In genomic region chr6:156832166-156832743, GRCh38 we compare ENCODE assay signal across 8 cellular contexts.
DNase-seq lines count a peak whose midpoint lies in the region; ATAC-seq and TF ChIP-seq lines count a peak whose summit lies in the region.

No MANE protein-coding gene starts in this region.

- peak; percentile 11 for DNase-seq in DMS153 treated with DMSO at 0.1 percent for 48 hours (lab: John Stamatoyannopoulos, UW; ENCODE audit: unreplicated experiment)
- DNase-seq in NCI-H128 (lab: John Stamatoyannopoulos, UW; ENCODE audit: unreplicated experiment): peak; percentile 13
- peak; percentile 64 for DNase-seq in cerebellar cortex (ENCODE audit: low spot score)
- no peak for DNase-seq in MM.1S
- no peak for DNase-seq in activated CD8-positive, alpha-beta memory T cell treated with anti-CD3 and anti-CD28 coated beads for 24 hours
- DNase-seq in stimulated activated CD4-positive, alpha-beta T cell treated with anti-CD3 and anti-CD28 coated beads, Interleukin-4, amount 100 ng/mL, for 1 hour: no peak

- H3K27me3 ChIP-seq in muscle layer of colon (ENCODE audit: control insufficient read depth in 1 of 2, insufficient read depth in 2 of 2, low read length in 2 of 2) (no peaks in the 10 kb centered on the region), MM.1S (replicated peaks; ENCODE audit: insufficient read depth, low read length) (no peaks in the 10 kb centered on the region)

- H3K9ac ChIP-seq in muscle layer of colon (ENCODE audit: low read length) (no peak overlapping the region), MM.1S (ENCODE audit: low read length) (no peak overlapping the region)

- H3K9me2 ChIP-seq in MM.1S (replicated peaks; ENCODE audit: insufficient read depth, low read length): no peaks in the 10 kb centered on the region

- H3K4me1 ChIP-seq in muscle layer of colon (ENCODE audit: insufficient read depth, low read length): peaks cover 40% of the 10 kb centered on the region
- no peaks in the 10 kb centered on the region for H3K4me1 ChIP-seq in MM.1S (ENCODE audit: low read length)

- no peaks in the 10 kb centered on the region for H3F3A ChIP-seq in MM.1S (ENCODE audit: insufficient read depth, low read length)

- H3K4me3 ChIP-seq in muscle layer of colon (ENCODE audit: low read depth in 1 of 2, low read length in 2 of 2): no peak overlapping the region
- no peak overlapping the region for H3K4me3 ChIP-seq in MM.1S (ENCODE audit: low read length)

- H3K36me3 ChIP-seq in muscle layer of colon (ENCODE audit: insufficient read depth, low read length) (peaks cover 11% of the 10 kb centered on the region), MM.1S (replicated peaks; ENCODE audit: insufficient read depth, low read length) (no peaks in the 10 kb centered on the region)

- no peak for ATAC-seq in HG02884 (IDR thresholded peaks at IDR 0.05; ENCODE audit: unreplicated experiment)

- no peaks in the 10 kb centered on the region for H3K9me3 ChIP-seq in muscle layer of colon (ENCODE audit: low read length)
- H3K9me3 ChIP-seq in MM.1S (replicated peaks; ENCODE audit: insufficient read depth, low read length): no peaks in the 10 kb centered on the region

- peaks cover 68% of the 10 kb centered on the region for H3K79me2 ChIP-seq in MM.1S (ENCODE audit: low read length)

- H3K4me2 ChIP-seq in MM.1S (ENCODE audit: low read depth, low read length): no peak overlapping the region

- no peaks in the 10 kb centered on the region for H4K20me1 ChIP-seq in MM.1S (ENCODE audit: insufficient read depth, low read length)

- H3K27ac ChIP-seq in muscle layer of colon (ENCODE audit: low read depth, low read length) (peak overlapping the region; percentile 62), MM.1S (ENCODE audit: low read length) (no peak overlapping the region)

- TF ChIP-seq CTCF in MM.1S (IDR thresholded peaks at IDR 0.05; ENCODE audit: low read length): no peak

- no peak overlapping the region for H2AFZ ChIP-seq in MM.1S (ENCODE audit: low read length)

Comparison
In these comparisons a context has a peak if more than half of its experiments do, and no peak if none do; other contexts are left out.
1. DNase-seq: peak in DMS153 treated with DMSO at 0.1 percent for 48 hours (single experiment), NCI-H128 (single experiment) and cerebellar cortex (single experiment); none in MM.1S (single experiment), activated CD8-positive, alpha-beta memory T cell treated with anti-CD3 and anti-CD28 coated beads for 24 hours (single experiment) and stimulated activated CD4-positive, alpha-beta T cell treated with anti-CD3 and anti-CD28 coated beads, Interleukin-4, amount 100 ng/mL, for 1 hour (single experiment).